Comparison of ENCODE assay signal across 16 cellular contexts in the genomic region with DNA sequence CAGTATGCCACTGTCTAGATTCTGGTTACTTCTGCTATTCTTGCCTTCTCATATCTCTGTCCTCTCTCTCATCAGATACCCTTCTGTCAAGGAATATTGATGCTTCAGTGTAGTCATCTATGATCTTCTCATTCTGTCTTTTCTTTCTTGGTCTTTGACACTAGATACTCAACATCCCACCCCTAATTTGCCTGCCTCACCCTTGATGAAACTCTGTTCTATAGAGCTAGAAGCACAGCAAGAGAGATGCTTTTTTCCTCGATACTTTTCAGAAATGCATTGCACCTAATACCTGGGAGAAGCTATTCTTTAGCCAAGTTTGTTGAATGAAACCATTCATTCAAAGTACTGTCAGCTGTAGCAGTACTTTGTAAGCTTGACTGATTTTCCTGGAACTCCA.
"Had no signal": no experiment of that assay in that cellular context is flagged by ENCODE, and none has a peak within 500 bp of the region (broad histone marks: within the 10 kb centered on the region; RNA-seq: fewer than 3 reads in every experiment).

No MANE protein-coding gene starts in this region.

- ATAC-seq: effector memory CD8-positive, alpha-beta T cell; right cardiac atrium had no signal

- DNase-seq: activated CD4-positive, alpha-beta T cell treated with anti-CD3 and anti-CD28 coated beads, Interleukin-2, amount 50 U/mL, for 4 hours; activated naive CD4-positive, alpha-beta T cell treated with anti-CD3 and anti-CD28 coated beads, Interleukin-2, amount 50 U/mL, for 16 hours; amygdala; effector memory CD8-positive, alpha-beta T cell; midbrain; nucleus accumbens; right cardiac atrium; SK-N-SH; stimulated activated naive B cell treated with anti-CD40 and anti-IgM and Interleukin-4, amounts not matched to agents 10 μg/mL and 1 μg/mL and 100 μg/mL, for 72 hours; substantia nigra had no signal

- H3K27ac ChIP-seq: epithelial cell of prostate had no signal

- H3K9me2 ChIP-seq: SK-N-SH had no signal

- H3K9me3 ChIP-seq: SK-N-SH had no signal

- H3K27me3 Mint-ChIP-seq: brain; dendritic cell treated with granulocyte-macrophage colony-stimulating factor and Interleukin-4, amounts not matched to agents 40 ng/mL and 50 ng/mL, for 4 days; effector memory CD8-positive, alpha-beta T cell; stimulated activated naive B cell treated with anti-CD40 and anti-IgM and Interleukin-4, amounts not matched to agents 10 μg/mL and 1 μg/mL and 100 μg/mL, for 72 hours; type B pancreatic cell had no signal

- H3K9me3 Mint-ChIP-seq: activated T-helper 1 cell treated with anti-CD3 and anti-CD28 coated beads, Interleukin-12 subunit alpha, Interleukin-12 subunit beta, Interleukin-2, Interleukin-4 antibody, amounts not matched to agents 30 ng/mL and 10 ng/mL and 1 ng/mL, durations not matched to agents 14 hours and 24 hours and 36 hours; dendritic cell treated with granulocyte-macrophage colony-stimulating factor and Interleukin-4, amounts not matched to agents 40 ng/mL and 50 ng/mL, for 4 days; effector memory CD8-positive, alpha-beta T cell; stimulated activated naive B cell treated with anti-CD40 and anti-IgM and Interleukin-4, amounts not matched to agents 10 μg/mL and 1 μg/mL and 100 μg/mL, for 72 hours; T-helper 1 cell treated with Interleukin-12 subunit alpha and Interleukin-12 subunit beta and Interleukin-4 antibody, amounts not matched to agents 30 μg/mL and 1 μg/mL, for 36 hours; type B pancreatic cell had no signal

- H3K27ac Mint-ChIP-seq: activated T-helper 1 cell treated with anti-CD3 and anti-CD28 coated beads, Interleukin-12 subunit alpha, Interleukin-12 subunit beta, Interleukin-2, Interleukin-4 antibody, amounts not matched to agents 30 ng/mL and 10 ng/mL and 1 ng/mL, durations not matched to agents 14 hours and 24 hours and 36 hours; stimulated activated naive B cell treated with anti-CD40 and anti-IgM and Interleukin-4, amounts not matched to agents 10 μg/mL and 1 μg/mL and 100 μg/mL, for 72 hours; T-helper 1 cell treated with Interleukin-12 subunit alpha and Interleukin-12 subunit beta and Interleukin-4 antibody, amounts not matched to agents 30 μg/mL and 1 μg/mL, for 36 hours; type B pancreatic cell had no signal

- H3K4me3 Mint-ChIP-seq: activated T-helper 1 cell treated with anti-CD3 and anti-CD28 coated beads, Interleukin-12 subunit alpha, Interleukin-12 subunit beta, Interleukin-2, Interleukin-4 antibody, amounts not matched to agents 30 ng/mL and 10 ng/mL and 1 ng/mL, durations not matched to agents 14 hours and 24 hours and 36 hours; effector memory CD8-positive, alpha-beta T cell; T-helper 1 cell treated with Interleukin-12 subunit alpha and Interleukin-12 subunit beta and Interleukin-4 antibody, amounts not matched to agents 30 μg/mL and 1 μg/mL, for 36 hours; type B pancreatic cell had no signal

- H3K9ac ChIP-seq: SK-N-SH had no signal

- H3K4me2 ChIP-seq: SK-N-SH had no signal
